In genomic region chr5:127697894-127698600, GRCh38 we compare ENCODE assay signal across 19 cellular contexts. TPM values are rescaled to one million over a fixed set of nuclear protein-coding genes. Genes with fewer than 3 reads are reported as not detected.
DNase-seq lines count a peak whose midpoint lies in the region; ATAC-seq and TF ChIP-seq lines count a peak whose summit lies in the region.
"Had no signal": no experiment of that assay in that cellular context is flagged by ENCODE, and none has a peak within 500 bp of the region (broad histone marks: within the 10 kb centered on the region; RNA-seq: fewer than 3 reads in every experiment).

No MANE protein-coding gene starts in this region.

- no peak overlapping the region for H3K9ac ChIP-seq in neural progenitor cell
- H3K9ac ChIP-seq: BLaER1 treated with 17β-estradiol and CSF1 and Interleukin-3, amounts not matched to agents 10 nM and 100 nM had no signal

- peak; percentile 79 for DNase-seq in Daoy (ENCODE audit: low read depth)
- peak; percentile 40 for DNase-seq in NCI-H226
- peak; percentile 42 for DNase-seq in choroid plexus epithelial cell (ENCODE audit: low read depth)
- DNase-seq in neural progenitor cell (ENCODE audit: low spot score) = no peak
- DNase-seq in SHP77 treated with DMSO at 0.1 percent for 48 hours (lab: John Stamatoyannopoulos, UW) = no peak
- DNase-seq in NCI-H82 (lab: John Stamatoyannopoulos, UW) = no peak
- DNase-seq: activated CD4-positive, alpha-beta T cell treated with anti-CD3 and anti-CD28 coated beads, Interleukin-2, amount 50 U/mL, for 48 hours; aorta; effector memory CD4-positive, alpha-beta T cell; left cardiac atrium; NCI-H524 had no signal

- ATAC-seq in HG03025 (IDR thresholded peaks at IDR 0.05; ENCODE audit: low FRiP score, unreplicated experiment) (no peak), HG02798 (IDR thresholded peaks at IDR 0.05; ENCODE audit: poor library complexity, unreplicated experiment) (no peak)
- ATAC-seq: activated T-helper 17 cell treated with anti-CD3 and anti-CD28 coated beads, Interleukin-2, amount 50 U/mL, for 72 hours; left cardiac atrium had no signal

- H3K4me1 ChIP-seq in neural progenitor cell = peaks cover 26% of the 10 kb centered on the region
- H3K4me1 ChIP-seq: BLaER1 treated with 17β-estradiol and CSF1 and Interleukin-3, amounts not matched to agents 10 nM and 100 nM had no signal

- no peak overlapping the region for H3K4me2 ChIP-seq in neural progenitor cell
- H3K4me2 ChIP-seq: BLaER1 treated with 17β-estradiol and CSF1 and Interleukin-3, amounts not matched to agents 10 nM and 100 nM had no signal

- peaks cover 15% of the 10 kb centered on the region for H3F3A ChIP-seq in neural progenitor cell (ENCODE audit: low read depth)

- no peaks in the 10 kb centered on the region for H3K79me2 ChIP-seq in neural progenitor cell (ENCODE audit: low read depth)

- H3K27ac Mint-ChIP-seq in neural progenitor cell = peak overlapping the region; percentile 38
- H3K27ac Mint-ChIP-seq: activated T-helper 17 cell treated with anti-CD3 and anti-CD28 coated beads, Interleukin-2, amount 50 U/mL, for 72 hours; stimulated activated naive CD8-positive, alpha-beta T cell treated with anti-CD3 and anti-CD28 coated beads, Interleukin-15, Interleukin-2, amounts not matched to agents 100 ng/mL and 50 ng/mL, for 24 hours had no signal

- H3K27me3 Mint-ChIP-seq in neural progenitor cell (ENCODE audit: insufficient read depth, low read depth) = no peaks in the 10 kb centered on the region

- H3K27me3 ChIP-seq in neural progenitor cell = no peaks in the 10 kb centered on the region
- H3K27me3 ChIP-seq: BLaER1 treated with 17β-estradiol and CSF1 and Interleukin-3, amounts not matched to agents 10 nM and 100 nM; right atrium auricular region had no signal

- H3K9me3 Mint-ChIP-seq in neural progenitor cell = no peaks in the 10 kb centered on the region
- H3K9me3 Mint-ChIP-seq: activated T-helper 17 cell treated with anti-CD3 and anti-CD28 coated beads, Interleukin-2, amount 50 U/mL, for 72 hours; stimulated activated naive CD8-positive, alpha-beta T cell treated with anti-CD3 and anti-CD28 coated beads, Interleukin-15, Interleukin-2, amounts not matched to agents 100 ng/mL and 50 ng/mL, for 24 hours had no signal

- no peak overlapping the region for H3K27ac ChIP-seq in neural progenitor cell
- H3K27ac ChIP-seq: BLaER1 treated with 17β-estradiol and CSF1 and Interleukin-3, amounts not matched to agents 10 nM and 100 nM; right atrium auricular region had no signal

- H3K4me3 Mint-ChIP-seq in neural progenitor cell = no peak overlapping the region
- H3K4me3 Mint-ChIP-seq: activated T-helper 17 cell treated with anti-CD3 and anti-CD28 coated beads, Interleukin-2, amount 50 U/mL, for 72 hours; stimulated activated naive CD8-positive, alpha-beta T cell treated with anti-CD3 and anti-CD28 coated beads, Interleukin-15, Interleukin-2, amounts not matched to agents 100 ng/mL and 50 ng/mL, for 24 hours had no signal

- no peak for TF ChIP-seq CTCF in choroid plexus epithelial cell (conservative IDR thresholded peaks at IDR 0.05; ENCODE audit: low read depth, low read length)
- TF ChIP-seq CTCF in neural progenitor cell (IDR thresholded peaks at IDR 0.05) = no peak

- H2AFZ ChIP-seq in neural progenitor cell (replicated peaks) = no peak overlapping the region

- no peaks in the 10 kb centered on the region for H3K9me3 ChIP-seq in neural progenitor cell (ENCODE audit: low read depth)
- H3K9me3 ChIP-seq: BLaER1 treated with 17β-estradiol and CSF1 and Interleukin-3, amounts not matched to agents 10 nM and 100 nM; right atrium auricular region had no signal

- H3K4me3 ChIP-seq in choroid plexus epithelial cell (ENCODE audit: low read depth, low read length) (no peak overlapping the region), neural progenitor cell (no peak overlapping the region)
- H3K4me3 ChIP-seq: BLaER1 treated with 17β-estradiol and CSF1 and Interleukin-3, amounts not matched to agents 10 nM and 100 nM; right atrium auricular region had no signal

- peaks cover 4% of the 10 kb centered on the region for H4K20me1 ChIP-seq in neural progenitor cell (ENCODE audit: low read depth)
- H4K20me1 ChIP-seq: BLaER1 treated with 17β-estradiol and CSF1 and Interleukin-3, amounts not matched to agents 10 nM and 100 nM had no signal

- H3K4me1 Mint-ChIP-seq in neural progenitor cell = peaks cover 11% of the 10 kb centered on the region
- H3K4me1 Mint-ChIP-seq: activated T-helper 17 cell treated with anti-CD3 and anti-CD28 coated beads, Interleukin-2, amount 50 U/mL, for 72 hours had no signal

- no peaks in the 10 kb centered on the region for H3K36me3 Mint-ChIP-seq in neural progenitor cell

- no peaks in the 10 kb centered on the region for H3K36me3 ChIP-seq in neural progenitor cell
- H3K36me3 ChIP-seq: BLaER1 treated with 17β-estradiol and CSF1 and Interleukin-3, amounts not matched to agents 10 nM and 100 nM; right atrium auricular region had no signal

RNA-seq across cellular contexts. Expression of gene CCDC192, which starts 5.1 kb away (rescaled TPM):
- not detected in 2 replicates for total RNA-seq in Daoy (2014; rRNA removed; shearing (Covaris generic))
- total RNA-seq in neural progenitor cell (ENCODE audit: low replicate concordance) = 2.7 TPM in 1 of 2 replicates, not detected in the other
- total RNA-seq: activated T-helper 17 cell treated with anti-CD3 and anti-CD28 coated beads, Interleukin-2, amount 50 U/mL, for 72 hours; aorta; left cardiac atrium; myocyte; right atrium auricular region had no signal

RNA-seq across cellular contexts. Expression of gene CTXN3, which starts 49.2 kb away (rescaled TPM):
- total RNA-seq in Daoy (2014; rRNA removed; shearing (Covaris generic)) = not detected in 2 replicates
- 0.09 TPM in 1 of 2 replicates, not detected in the other for total RNA-seq in neural progenitor cell (ENCODE audit: low replicate concordance)
- total RNA-seq: activated T-helper 17 cell treated with anti-CD3 and anti-CD28 coated beads, Interleukin-2, amount 50 U/mL, for 72 hours; aorta; H1; left cardiac atrium; myocyte; right atrium auricular region had no signal

Comparison
In these comparisons a context has a peak if more than half of its experiments do, and no peak if none do; other contexts are left out.
1. DNase-seq: peak in Daoy (single experiment), NCI-H226 (single experiment) and choroid plexus epithelial cell (single experiment); none in neural progenitor cell (single experiment), SHP77 treated with DMSO at 0.1 percent for 48 hours (single experiment) and NCI-H82 (single experiment).